In the genomic region with DNA sequence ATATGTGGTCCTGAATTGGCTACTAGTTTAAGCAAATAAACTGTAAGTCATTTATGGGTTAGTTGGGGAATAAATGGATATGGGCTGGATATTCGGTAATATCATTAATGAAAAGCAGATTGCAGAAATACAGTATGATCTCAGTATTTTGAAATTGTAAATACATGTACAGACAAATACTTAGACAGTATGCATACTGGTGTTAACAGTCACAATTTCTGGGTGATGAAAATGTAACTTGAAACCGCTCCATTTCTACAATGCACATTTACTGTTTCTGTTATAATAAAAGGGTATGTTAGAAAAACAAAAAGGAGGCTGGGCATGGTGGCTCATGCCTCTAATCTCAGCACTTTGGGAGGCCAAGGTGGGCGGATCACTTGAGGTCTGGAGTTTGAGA, we compare ENCODE assay signal across 25 cellular contexts. TPM values are rescaled to one million over a fixed set of nuclear protein-coding genes. Genes with fewer than 3 reads are reported as not detected.
"Had no signal": no experiment of that assay in that cellular context is flagged by ENCODE, and none has a peak within 500 bp of the region (broad histone marks: within the 10 kb centered on the region; RNA-seq: fewer than 3 reads in every experiment).

No MANE protein-coding gene starts in this region.

- H3K9ac ChIP-seq: parathyroid adenoma had no signal

- ATAC-seq: effector memory CD8-positive, alpha-beta T cell; natural killer cell treated with Interleukin-12 subunit alpha and Interleukin-12 subunit beta and Interleukin-15 and Interleukin-18, amount 100 ng/mL, for 72 hours; right lobe of liver; stimulated activated naive CD8-positive, alpha-beta T cell treated with anti-CD3 and anti-CD28 coated beads, Interleukin-15, amount 100 ng/mL, for 72 hours; upper lobe of right lung had no signal

- DNase-seq: cortex of kidney; effector memory CD8-positive, alpha-beta T cell; hypothalamus; immature natural killer cell; naive B cell; right lobe of liver; small intestine; stimulated activated CD4-positive, alpha-beta T cell treated with anti-CD3 and anti-CD28 coated beads, Interleukin-15, amount 100 ng/mL, for 24 hours; stimulated activated CD4-positive, alpha-beta T cell treated with anti-CD3 and anti-CD28 coated beads, Interleukin-4, amount 100 ng/mL, for 1 hour; stimulated activated CD8-positive, alpha-beta memory T cell treated with anti-CD3 and anti-CD28 coated beads, Interleukin-4, amount 100 ng/mL, for 48 hours; stimulated activated naive CD4-positive, alpha-beta T cell; stimulated activated naive CD8-positive, alpha-beta T cell treated with anti-CD3 and anti-CD28 coated beads, Interleukin-15, amount 100 ng/mL, for 72 hours; transverse colon; upper lobe of right lung; uterus had no signal

- H3K4me3 ChIP-seq: lung, right lobe of liver, suprapubic skin, transverse colon, upper lobe of right lung, uterus had no signal

- H3K4me3 Mint-ChIP-seq: effector memory CD8-positive, alpha-beta T cell; immature natural killer cell; memory B cell; naive B cell; natural killer cell treated with Interleukin-12 subunit alpha and Interleukin-12 subunit beta and Interleukin-15 and Interleukin-18, amount 100 ng/mL, for 72 hours; neural crest cell; stimulated activated naive CD8-positive, alpha-beta T cell treated with anti-CD3 and anti-CD28 coated beads, Interleukin-15, amount 100 ng/mL, for 72 hours had no signal

- H3K27me3 ChIP-seq: neutrophil, right lobe of liver, suprapubic skin, transverse colon, upper lobe of right lung, uterus had no signal

- H3K36me3 ChIP-seq: uterus had no signal

- H3K79me2 ChIP-seq: parathyroid adenoma had no signal

- H3K27me3 Mint-ChIP-seq: effector memory CD8-positive, alpha-beta T cell; memory B cell; naive B cell; natural killer cell treated with Interleukin-12 subunit alpha and Interleukin-12 subunit beta and Interleukin-15 and Interleukin-18, amount 100 ng/mL, for 72 hours; progenitor cell of endocrine pancreas; stimulated activated naive CD8-positive, alpha-beta T cell treated with anti-CD3 and anti-CD28 coated beads, Interleukin-15, amount 100 ng/mL, for 72 hours had no signal

- H3K27ac ChIP-seq: neutrophil, parathyroid adenoma, right lobe of liver, suprapubic skin, transverse colon, upper lobe of right lung, uterus had no signal

- H3K27ac Mint-ChIP-seq: immature natural killer cell; memory B cell; naive B cell; natural killer cell treated with Interleukin-12 subunit alpha and Interleukin-12 subunit beta and Interleukin-15 and Interleukin-18, amount 100 ng/mL, for 72 hours; progenitor cell of endocrine pancreas; stimulated activated naive CD8-positive, alpha-beta T cell treated with anti-CD3 and anti-CD28 coated beads, Interleukin-15, amount 100 ng/mL, for 72 hours had no signal

- H3K9me3 ChIP-seq: neutrophil, right lobe of liver, suprapubic skin, transverse colon, upper lobe of right lung, uterus had no signal

- H3K9me3 Mint-ChIP-seq: effector memory CD8-positive, alpha-beta T cell; natural killer cell treated with Interleukin-12 subunit alpha and Interleukin-12 subunit beta and Interleukin-15 and Interleukin-18, amount 100 ng/mL, for 72 hours had no signal

- H3K4me1 Mint-ChIP-seq: immature natural killer cell, memory B cell, naive B cell, neural crest cell had no signal

- H3K4me1 ChIP-seq: parathyroid adenoma, right lobe of liver, suprapubic skin, transverse colon, upper lobe of right lung, uterus had no signal

- H2AFZ ChIP-seq: parathyroid adenoma had no signal

RNA-seq across cellular contexts. Expression of gene CCDC181, which starts 31.3 kb away (rescaled TPM):
- total RNA-seq: dermis microvascular lymphatic vessel endothelial cell, mononuclear cell, suprapubic skin had no signal
